ENCODE assay signal across 8 cellular contexts in the genomic region with DNA sequence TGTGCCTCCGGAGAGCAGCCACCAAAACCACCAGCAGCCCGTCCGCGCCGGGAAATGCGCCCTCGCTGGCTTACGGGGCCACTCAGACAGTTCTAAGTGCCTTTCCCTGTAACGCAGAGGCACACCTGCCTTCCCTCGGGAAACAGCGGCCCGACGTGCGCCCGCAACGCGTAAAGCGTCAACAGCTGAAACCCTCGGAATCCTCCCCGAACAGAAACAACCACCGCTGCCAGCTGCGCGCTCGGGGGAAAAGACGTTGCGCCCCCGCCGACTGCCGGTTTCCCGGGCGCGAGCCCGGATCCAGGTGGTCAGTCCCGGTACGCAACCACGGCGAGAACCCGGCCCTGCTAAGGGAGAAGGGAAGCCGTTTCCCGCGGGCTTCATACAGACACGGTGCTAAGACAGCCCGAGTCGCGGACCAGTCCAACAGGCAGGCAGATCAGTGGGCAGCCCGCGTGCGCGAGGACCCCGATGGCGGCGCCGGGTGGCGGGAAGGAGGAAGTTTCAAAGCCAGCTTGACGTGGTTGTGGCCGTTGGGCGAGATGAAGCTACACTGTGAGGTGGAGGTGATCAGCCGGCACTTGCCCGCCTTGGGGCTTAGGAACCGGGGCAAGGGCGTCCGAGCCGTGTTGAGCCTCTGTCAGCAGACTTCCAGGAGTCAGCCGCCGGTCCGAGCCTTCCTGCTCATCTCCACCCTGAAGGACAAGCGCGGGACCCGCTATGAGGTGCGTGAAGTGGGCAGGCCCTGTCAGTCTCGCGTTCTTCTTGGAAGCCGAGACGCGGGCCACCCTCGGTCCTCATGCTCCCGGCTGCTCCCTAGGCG. TPM values are rescaled to one million over a fixed set of nuclear protein-coding genes. Genes with fewer than 3 reads are reported as not detected.
DNase-seq lines count a peak whose midpoint lies in the region; FAIRE-seq and TF ChIP-seq lines count a peak whose summit lies in the region.

A gene with protein sequence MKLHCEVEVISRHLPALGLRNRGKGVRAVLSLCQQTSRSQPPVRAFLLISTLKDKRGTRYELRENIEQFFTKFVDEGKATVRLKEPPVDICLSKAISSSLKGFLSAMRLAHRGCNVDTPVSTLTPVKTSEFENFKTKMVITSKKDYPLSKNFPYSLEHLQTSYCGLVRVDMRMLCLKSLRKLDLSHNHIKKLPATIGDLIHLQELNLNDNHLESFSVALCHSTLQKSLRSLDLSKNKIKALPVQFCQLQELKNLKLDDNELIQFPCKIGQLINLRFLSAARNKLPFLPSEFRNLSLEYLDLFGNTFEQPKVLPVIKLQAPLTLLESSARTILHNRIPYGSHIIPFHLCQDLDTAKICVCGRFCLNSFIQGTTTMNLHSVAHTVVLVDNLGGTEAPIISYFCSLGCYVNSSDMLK (plus strand): TSS at position 462 of the 823 bp plus-strand sequence. CDS start 81 bp downstream, at position 543.

- H3K9me2 ChIP-seq in Loucy (replicated peaks; ENCODE audit: low read depth, low read length), result no peaks in the 10 kb centered on the region

- H3K9me3 ChIP-seq in Loucy (ENCODE audit: insufficient read depth, low read depth, low read length) (no peaks in the 10 kb centered on the region), neural progenitor cell (ENCODE audit: low read depth) (no peaks in the 10 kb centered on the region), stomach smooth muscle (ENCODE audit: control insufficient read depth in 2 of 2, low read length in 2 of 2) (no peaks in the 10 kb centered on the region)

- FAIRE-seq in H54 (lab: Jason Lieb, UNC), result no peak

- H3K4me2 ChIP-seq in Loucy (ENCODE audit: low read depth, low read length, poor library complexity, severe bottlenecking) (peak within 1 kb of the TSS; percentile 80), neural progenitor cell (peak within 1 kb of the TSS; percentile 86)

- H4K20me1 ChIP-seq in Loucy (ENCODE audit: insufficient read depth, low read length, poor library complexity, severe bottlenecking) (peaks cover 19% of the 10 kb centered on the region), neural progenitor cell (ENCODE audit: low read depth) (no peaks in the 10 kb centered on the region)

- H3K36me3 ChIP-seq in Loucy (ENCODE audit: insufficient read depth, low read length), result peaks cover 6% of the 10 kb centered on the region; the same call in 1 of the 2 replicates
- no peaks in the 10 kb centered on the region for H3K36me3 ChIP-seq in neural progenitor cell
- no peaks in the 10 kb centered on the region for H3K36me3 ChIP-seq in stomach smooth muscle (ENCODE audit: control insufficient read depth in 2 of 2, insufficient read depth in 2 of 2, low read length in 2 of 2)

- peak; percentile 60; the same call in 1 of the 2 replicates for TF ChIP-seq POLR2A in H54 (IDR thresholded peaks at IDR 0.05; ENCODE audit: low read depth, low read length)
- peak; percentile 88 for TF ChIP-seq POLR2A in Raji (IDR thresholded peaks at IDR 0.05; ENCODE audit: insufficient read depth, low read depth, low read length)

- H3K4me1 ChIP-seq in Loucy (ENCODE audit: insufficient read depth, low read length, poor library complexity, severe bottlenecking) (peaks cover 51% of the 10 kb centered on the region), neural progenitor cell (no peaks in the 10 kb centered on the region), stomach smooth muscle (ENCODE audit: control insufficient read depth, insufficient read depth, low read length) (peaks cover 6% of the 10 kb centered on the region)

- DNase-seq in ELF-1 (ENCODE audit: low read depth, low spot score) (peak; percentile 90), H54 (ENCODE audit: insufficient read length, low spot score) (peak; percentile 47), activated gamma-delta T cell treated with Interleukin-2 at 50 U/mL for 16 hours (peak; percentile 81), fibroblast of villous mesenchyme (ENCODE audit: low read depth) (peak; percentile 83), neural progenitor cell (ENCODE audit: low spot score) (peak; percentile 86)

- H3K79me2 ChIP-seq in Loucy (ENCODE audit: insufficient read depth, low read length) (peaks cover 72% of the 10 kb centered on the region), neural progenitor cell (ENCODE audit: low read depth) (peaks cover 34% of the 10 kb centered on the region)

- H3K4me1 Mint-ChIP-seq in neural progenitor cell, result peaks cover 22% of the 10 kb centered on the region

- peak within 1 kb of the TSS; percentile 100 for H3K4me3 ChIP-seq in Loucy (ENCODE audit: low read length, poor library complexity, severe bottlenecking)
- peak within 1 kb of the TSS; percentile 98 for H3K4me3 ChIP-seq in fibroblast of villous mesenchyme (ENCODE audit: low read depth, low read length)
- peak within 1 kb of the TSS; percentile 86 for H3K4me3 ChIP-seq in neural progenitor cell
- peak within 1 kb of the TSS; percentile 87 to 95 for H3K4me3 ChIP-seq in stomach smooth muscle (ENCODE audit: low read length in 2 of 2)

- H3K9ac ChIP-seq in Loucy (ENCODE audit: low read depth, low read length, poor library complexity, severe bottlenecking), result peak within 1 kb of the TSS; percentile 97
- H3K9ac ChIP-seq in neural progenitor cell, result peak within 1 kb of the TSS; percentile 71
- peak within 1 kb of the TSS; percentile 94 to 97 for H3K9ac ChIP-seq in stomach smooth muscle (ENCODE audit: low read length in 2 of 2)

- TF ChIP-seq CTCF in Loucy (conservative IDR thresholded peaks at IDR 0.05; ENCODE audit: low read length) (no peak), fibroblast of villous mesenchyme (IDR thresholded peaks at IDR 0.05; ENCODE audit: insufficient read depth, low read depth, low read length) (no peak), neural progenitor cell (IDR thresholded peaks at IDR 0.05) (peak; percentile 15)

- H3F3A ChIP-seq in Loucy (ENCODE audit: low read depth) (0 out of 2 replicates have a peak, but pooled peaks cover 7% of the 10 kb centered on the region), neural progenitor cell (ENCODE audit: low read depth) (peaks cover 28% of the 10 kb centered on the region)

- H2AFZ ChIP-seq in Loucy (ENCODE audit: low read length) (peak within 1 kb of the TSS; percentile 79), neural progenitor cell (replicated peaks) (peak within 1 kb of the TSS; percentile 97)

- peaks cover 2% of the 10 kb centered on the region for H3K36me3 Mint-ChIP-seq in neural progenitor cell

- H3K27me3 ChIP-seq in Loucy (ENCODE audit: insufficient read depth, low read length, poor library complexity, severe bottlenecking) (no peaks in the 10 kb centered on the region), neural progenitor cell (no peaks in the 10 kb centered on the region), stomach smooth muscle (ENCODE audit: control insufficient read depth in 1 of 2, insufficient read depth in 2 of 2, low read length in 2 of 2) (no peaks in the 10 kb centered on the region)

- H3K27ac Mint-ChIP-seq in neural progenitor cell, result peak within 1 kb of the TSS; percentile 98

- peak within 1 kb of the TSS; percentile 97 for H3K4me3 Mint-ChIP-seq in neural progenitor cell

- no peaks in the 10 kb centered on the region for H3K9me3 Mint-ChIP-seq in neural progenitor cell

- peak within 1 kb of the TSS; percentile 79 for H3K27ac ChIP-seq in neural progenitor cell
- peak within 1 kb of the TSS; percentile 94 for H3K27ac ChIP-seq in stomach smooth muscle (ENCODE audit: low read length)

- H3K27me3 Mint-ChIP-seq in neural progenitor cell (ENCODE audit: insufficient read depth, low read depth), result no peaks in the 10 kb centered on the region

RNA-seq across cellular contexts. Expression of the gene that starts here (rescaled TPM):
- total RNA-seq in fibroblast of villous mesenchyme (20.9 and 26.8 TPM in 2 replicates), neural progenitor cell (ENCODE audit: low replicate concordance) (25.1 and 35.2 TPM in 2 replicates)

Comparison
In these comparisons a context has a peak if more than half of its experiments do, and no peak if none do; other contexts are left out.
1. Peak in every context shown above with its lines: DNase-seq, H3K4me3 ChIP-seq and H3K27ac ChIP-seq.